Comparison of ENCODE assay signal across 15 cellular contexts in genomic region chr5:142512041-142512679, GRCh38.
DNase-seq lines count a peak whose midpoint lies in the region; ATAC-seq and TF ChIP-seq lines count a peak whose summit lies in the region.
"Had no signal": no experiment of that assay in that cellular context is flagged by ENCODE, and none has a peak within 500 bp of the region (broad histone marks: within the 10 kb centered on the region; RNA-seq: fewer than 3 reads in every experiment).

No MANE protein-coding gene starts in this region.

- no peak overlapping the region for H3K4me3 Mint-ChIP-seq in Calu3 (ENCODE audit: low read depth, unreplicated experiment)
- H3K4me3 Mint-ChIP-seq: effector memory CD8-positive, alpha-beta T cell; IgD-negative memory B cell; stimulated activated naive B cell treated with anti-CD40 and anti-IgM and Interleukin-4, amounts not matched to agents 10 μg/mL and 1 μg/mL and 100 μg/mL, for 72 hours had no signal

- H3K4me1 Mint-ChIP-seq in Calu3 (ENCODE audit: low read depth, unreplicated experiment), result peaks cover 55% of the 10 kb centered on the region
- H3K4me1 Mint-ChIP-seq: IgD-negative memory B cell had no signal

- H3K9me3 Mint-ChIP-seq in Calu3 (ENCODE audit: low read depth, unreplicated experiment), result peaks cover 10% of the 10 kb centered on the region

- no peak for DNase-seq in Calu3
- peak; percentile 33 to 67 for DNase-seq in gastrocnemius medialis
- DNase-seq in 8988T, result no peak
- no peak for DNase-seq in activated CD4-positive, alpha-beta T cell treated with anti-CD3 and anti-CD28 coated beads for 4 hours
- DNase-seq in dedifferentiated amniotic fluid mesenchymal stem cell (ENCODE audit: extremely low spot score), result no peak
- no peak for DNase-seq in SKM-1 (lab: John Stamatoyannopoulos, UW; ENCODE audit: unreplicated experiment)
- DNase-seq: activated effector memory CD4-positive, alpha-beta T cell treated with anti-CD3 and anti-CD28 coated beads, Interleukin-2, amount 50 U/mL, for 16 hours; effector memory CD8-positive, alpha-beta T cell; naive B cell; NCI-H1092; stimulated activated naive B cell treated with anti-CD40 and anti-IgM and Interleukin-4, amounts not matched to agents 10 μg/mL and 1 μg/mL and 100 μg/mL, for 72 hours had no signal

- H3K27ac Mint-ChIP-seq in Calu3 (ENCODE audit: unreplicated experiment), result peak overlapping the region; percentile 20
- H3K27ac Mint-ChIP-seq: effector memory CD8-positive, alpha-beta T cell; IgD-negative memory B cell had no signal

- H3K4me1 ChIP-seq in duodenal mucosa (ENCODE audit: control insufficient read depth in 1 of 2, insufficient read depth in 2 of 2, low read length in 2 of 2) (no peaks in the 10 kb centered on the region), gastrocnemius medialis (peaks cover 0 to 4% of the 10 kb centered on the region in 2 donors)

- CTCF ChIA-PET in Calu3 (lab: Charles Lee), result interaction anchor here (0.5 kb wide), 1 partner anchor 90 kb away, joined by 4 read pairs; no protein-coding TSS in a partner anchor

- H3K27me3 Mint-ChIP-seq in Calu3 (ENCODE audit: unreplicated experiment), result no peaks in the 10 kb centered on the region

- no peak for TF ChIP-seq POLR2A in gastrocnemius medialis (IDR thresholded peaks at IDR 0.05)

- BruUV-seq in Calu3 (replicated peaks; lab: Mats Ljungman, UMichigan), result no TSS peak

- TF ChIP-seq CTCF in Calu3 (IDR thresholded peaks at IDR 0.05; ENCODE audit: unreplicated experiment) (no peak), gastrocnemius medialis (IDR thresholded peaks at IDR 0.05 in 4 of 5, conservative IDR thresholded peaks at IDR 0.05 in 1 of 5) (no peak)

- H3K4me3 ChIP-seq in duodenal mucosa (ENCODE audit: low read depth in 1 of 2, low read length in 2 of 2) (no peak overlapping the region), gastrocnemius medialis (no peak overlapping the region)
- H3K4me3 ChIP-seq: SK-N-MC had no signal

- H3K9me3 ChIP-seq in duodenal mucosa (ENCODE audit: control insufficient read depth in 1 of 2, low read length in 2 of 2) (no peaks in the 10 kb centered on the region), gastrocnemius medialis (no peaks in the 10 kb centered on the region)

- ATAC-seq in gastrocnemius medialis, result peak; percentile 85 to 86
- ATAC-seq: effector memory CD8-positive, alpha-beta T cell; stimulated activated naive B cell treated with anti-CD40 and anti-IgM and Interleukin-4, amounts not matched to agents 10 μg/mL and 1 μg/mL and 100 μg/mL, for 72 hours had no signal

- H3K27me3 ChIP-seq in duodenal mucosa (ENCODE audit: control insufficient read depth in 1 of 2, insufficient read depth in 2 of 2, low read length in 2 of 2) (no peaks in the 10 kb centered on the region), layer of hippocampus (ENCODE audit: control insufficient read depth, insufficient read depth, low read length) (no peaks in the 10 kb centered on the region), gastrocnemius medialis (no peaks in the 10 kb centered on the region)

- H3K27ac ChIP-seq in duodenal mucosa (ENCODE audit: low read depth, low read length) (peak overlapping the region; percentile 27), layer of hippocampus (ENCODE audit: low read depth, low read length) (peak overlapping the region; percentile 67), gastrocnemius medialis (peak overlapping the region in 3 of 4 donors; percentile 46 to 56 (median 54))
- H3K27ac ChIP-seq: SK-N-MC had no signal

- H3K9ac ChIP-seq in duodenal mucosa (ENCODE audit: low read depth in 1 of 2, low read length in 2 of 2), result no peak overlapping the region

- peaks cover 16% of the 10 kb centered on the region for H3K36me3 Mint-ChIP-seq in Calu3 (ENCODE audit: insufficient read depth, unreplicated experiment)

- intact Hi-C loops in Calu3 (cut with micrococcal nuclease; ENCODE audit: unreplicated experiment), result no loop called here
- intact Hi-C loops in gastrocnemius medialis (cut with DNase I; ENCODE audit: low total_unique reads), result no loop called here

- in situ Hi-C loops in gastrocnemius medialis (cut with MboI; ENCODE audit: low sequenced_read_pairs in 4 of 4), result no loop called here

- H3K36me3 ChIP-seq in duodenal mucosa (ENCODE audit: control insufficient read depth in 1 of 2, insufficient read depth in 2 of 2, low read length in 2 of 2), result no peaks in the 10 kb centered on the region
- no peaks in the 10 kb centered on the region for H3K36me3 ChIP-seq in gastrocnemius medialis

Comparison
In these comparisons a context has a peak if more than half of its experiments do, and no peak if none do; other contexts are left out.
1. DNase-seq: peak in gastrocnemius medialis (2 of 2); none in Calu3 (single experiment), 8988T (single experiment), activated CD4-positive, alpha-beta T cell treated with anti-CD3 and anti-CD28 coated beads for 4 hours (0 of 2), dedifferentiated amniotic fluid mesenchymal stem cell (single experiment) and SKM-1 (single experiment).
2. Peak in every context shown above with its lines, with median percentiles within 50 percentile points of each other: H3K27ac ChIP-seq.